15 cellular contexts compared by ENCODE assay signal in the genomic region with DNA sequence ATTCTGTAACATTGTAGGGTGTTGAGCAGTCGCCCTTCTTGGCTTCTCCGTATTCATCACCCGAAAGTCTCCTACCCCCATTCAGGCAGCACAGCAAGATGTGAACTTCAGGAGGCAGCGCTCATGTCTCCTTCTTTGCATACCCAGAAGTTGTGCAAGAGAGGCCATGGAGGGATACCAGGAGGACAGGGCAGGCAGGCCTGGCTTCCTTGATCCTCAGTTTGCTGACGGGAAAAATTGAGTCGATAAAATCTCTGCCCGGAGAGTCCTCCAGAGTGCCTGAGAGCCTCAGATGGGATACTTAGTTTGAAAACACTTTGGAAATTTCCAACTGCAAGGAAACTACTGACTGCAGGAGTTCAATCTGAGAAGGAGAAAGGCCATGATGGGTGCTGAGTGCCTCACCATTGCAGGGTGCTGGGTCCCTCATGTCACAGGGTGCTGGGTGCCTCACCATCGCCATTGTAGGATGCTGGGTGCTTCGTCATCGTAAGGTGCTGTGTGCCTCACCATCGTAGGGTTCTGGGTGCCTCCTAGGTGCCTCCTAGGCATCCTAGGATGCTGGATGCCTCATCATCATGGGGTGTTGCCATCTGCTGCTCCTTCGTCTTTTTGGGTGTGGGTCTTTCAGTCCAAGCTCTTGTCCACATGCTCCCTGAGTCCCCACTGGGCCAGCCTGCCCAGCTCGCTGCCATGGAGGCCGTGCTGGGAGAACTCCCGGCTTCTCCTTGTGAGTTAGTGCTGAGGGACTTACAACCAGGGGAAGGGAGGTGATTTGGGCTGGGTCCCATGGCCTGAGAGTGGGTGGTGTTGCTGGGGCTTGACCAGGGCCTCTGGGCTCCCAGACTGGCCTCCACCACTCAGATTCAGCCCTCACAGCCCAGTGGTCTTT.
DNase-seq lines count a peak whose midpoint lies in the region; ATAC-seq and TF ChIP-seq lines count a peak whose summit lies in the region.
"Had no signal": no experiment of that assay in that cellular context is flagged by ENCODE, and none has a peak within 500 bp of the region (broad histone marks: within the 10 kb centered on the region; RNA-seq: fewer than 3 reads in every experiment).

No MANE protein-coding gene starts in this region.

- H3K4me3 Mint-ChIP-seq in H9 (no peak overlapping the region), progenitor cell of endocrine pancreas (ENCODE audit: low read depth) (no peak overlapping the region)
- H3K4me3 Mint-ChIP-seq: B cell; CD8-positive, alpha-beta T cell had no signal

- no peaks in the 10 kb centered on the region for H4K20me1 ChIP-seq in H9 (ENCODE audit: control insufficient read depth, insufficient read depth, insufficient read length)
- H4K20me1 ChIP-seq: BLaER1 treated with 17β-estradiol and CSF1 and Interleukin-3, amounts not matched to agents 10 nM and 100 nM had no signal

- H2AFZ ChIP-seq in H9 (ENCODE audit: low read length): no peak overlapping the region

- no peak overlapping the region for H2BK12ac ChIP-seq in H9 (ENCODE audit: insufficient read length, low read depth, low read length)

- no peak overlapping the region for H2BK20ac ChIP-seq in H9 (ENCODE audit: low read depth, low read length, poor library complexity, severe bottlenecking)

- no peaks in the 10 kb centered on the region for H3K4me1 Mint-ChIP-seq in H9
- peaks cover 2% of the 10 kb centered on the region for H3K4me1 Mint-ChIP-seq in progenitor cell of endocrine pancreas (ENCODE audit: low read depth)
- H3K4me1 Mint-ChIP-seq: B cell had no signal

- H3K18ac ChIP-seq in H9 (ENCODE audit: insufficient read length, low read depth, low read length): no peak overlapping the region

- no peak for ATAC-seq in HG02610 (IDR thresholded peaks at IDR 0.05; ENCODE audit: unreplicated experiment)
- ATAC-seq in left cardiac atrium: no peak
- ATAC-seq: CD8-positive, alpha-beta T cell had no signal

- H3K23me2 ChIP-seq in H9 (ENCODE audit: insufficient read length, low read depth, low read length, poor library complexity, severe bottlenecking): no peaks in the 10 kb centered on the region

- no peak overlapping the region for H3K4me2 ChIP-seq in H9 (ENCODE audit: insufficient read depth, insufficient read length, low read length)
- H3K4me2 ChIP-seq: BLaER1 treated with 17β-estradiol and CSF1 and Interleukin-3, amounts not matched to agents 10 nM and 100 nM had no signal

- H3T11ph ChIP-seq in H9 (ENCODE audit: low read length): no peak overlapping the region

- no peak overlapping the region for H2BK120ac ChIP-seq in H9 (ENCODE audit: low read depth, low read length, poor library complexity, severe bottlenecking)

- no peaks in the 10 kb centered on the region for H3K27me3 ChIP-seq in H9 (ENCODE audit: insufficient read depth, low read length)
- H3K27me3 ChIP-seq: BLaER1 treated with 17β-estradiol and CSF1 and Interleukin-3, amounts not matched to agents 10 nM and 100 nM had no signal

- no peak overlapping the region for H3K9ac ChIP-seq in H9 (ENCODE audit: extremely low read depth, insufficient read length, low read length)
- H3K9ac ChIP-seq: BLaER1 treated with 17β-estradiol and CSF1 and Interleukin-3, amounts not matched to agents 10 nM and 100 nM had no signal

- peak; percentile 6 for DNase-seq in H9
- DNase-seq in coronary artery (ENCODE audit: low spot score): peak; percentile 43
- DNase-seq in islet precursor cell: peak; percentile 30
- DNase-seq in progenitor cell of endocrine pancreas (ENCODE audit: low spot score, unreplicated experiment): no peak
- DNase-seq in left cardiac atrium: no peak
- no peak for DNase-seq in NCI-H524 treated with DMSO at 0.1 percent for 48 hours (lab: John Stamatoyannopoulos, UW)
- DNase-seq: 8988T; Calu3; CD8-positive, alpha-beta T cell; GF-D8; GOT3 had no signal

- no peaks in the 10 kb centered on the region for H3K79me1 ChIP-seq in H9 (ENCODE audit: insufficient read depth, low read depth, low read length, poor library complexity, severe bottlenecking)

- H3K4me1 ChIP-seq in H9 (ENCODE audit: insufficient read depth, low read length): no peaks in the 10 kb centered on the region
- H3K4me1 ChIP-seq: BLaER1 treated with 17β-estradiol and CSF1 and Interleukin-3, amounts not matched to agents 10 nM and 100 nM; HAP-1 had no signal

- H2BK5ac ChIP-seq in H9 (ENCODE audit: insufficient read length, low read length): no peak overlapping the region

- no peak overlapping the region for H4K91ac ChIP-seq in H9 (ENCODE audit: insufficient read length, low read depth, low read length)

- H3K14ac ChIP-seq in H9 (ENCODE audit: insufficient read depth, low read length): no peak overlapping the region; the same call in 1 of the 2 replicates

- no peak overlapping the region for H4K5ac ChIP-seq in H9 (ENCODE audit: insufficient read length, low read depth, low read length)

- no peaks in the 10 kb centered on the region for H3K9me3 ChIP-seq in H9 (ENCODE audit: control insufficient read depth, low read depth, low read length)
- H3K9me3 ChIP-seq: HAP-1 had no signal

- H3K9me3 Mint-ChIP-seq in H9 (peaks cover 0 to 7% of the 10 kb centered on the region in 2 experiments; a peak in 3 of 5 replicates), progenitor cell of endocrine pancreas (ENCODE audit: low read depth) (peaks cover 5% of the 10 kb centered on the region)

- H3K4me3 ChIP-seq in coronary artery: no peak overlapping the region
- H3K4me3 ChIP-seq: BLaER1 treated with 17β-estradiol and CSF1 and Interleukin-3, amounts not matched to agents 10 nM and 100 nM; HAP-1 had no signal

- H2AK5ac ChIP-seq in H9 (ENCODE audit: insufficient read length, low read length): no peak overlapping the region

- no peak for TF ChIP-seq CTCF in H9 (conservative IDR thresholded peaks at IDR 0.05)
- no peak for TF ChIP-seq CTCF in coronary artery (IDR thresholded peaks at IDR 0.05)
- no peak for TF ChIP-seq CTCF in progenitor cell of endocrine pancreas (IDR thresholded peaks at IDR 0.05; ENCODE audit: unreplicated experiment)

- H3K56ac ChIP-seq in H9 (ENCODE audit: insufficient read length, low read depth, low read length): no peak overlapping the region

- peaks cover 0 to 5% (median 0%) of the 10 kb centered on the region in 3 experiments; a peak in 2 of 7 replicates for H3K36me3 Mint-ChIP-seq in H9 (ENCODE audit: insufficient read depth in 1 of 3, low read depth in 3 of 3)
- H3K36me3 Mint-ChIP-seq in progenitor cell of endocrine pancreas (ENCODE audit: insufficient read depth): no peaks in the 10 kb centered on the region
- H3K36me3 Mint-ChIP-seq: CD8-positive, alpha-beta T cell had no signal

- no peak overlapping the region for H3K23ac ChIP-seq in H9 (ENCODE audit: insufficient read length, low read depth, low read length)

- no peaks in the 10 kb centered on the region for H3K79me2 ChIP-seq in H9 (ENCODE audit: insufficient read depth, low read length)

- H2BK15ac ChIP-seq in H9 (ENCODE audit: low read depth, low read length): no peak overlapping the region

- H3K4ac ChIP-seq in H9 (ENCODE audit: low read depth, low read length): no peak overlapping the region

- H4K8ac ChIP-seq in H9 (replicated peaks; ENCODE audit: insufficient read length, low read depth, low read length): no peak overlapping the region

- H3K27ac Mint-ChIP-seq in H9: no peak overlapping the region
- H3K27ac Mint-ChIP-seq in progenitor cell of endocrine pancreas: peak overlapping the region; percentile 37
- H3K27ac Mint-ChIP-seq: B cell; CD8-positive, alpha-beta T cell had no signal

- WGBS in H9 (ENCODE audit: extremely low coverage, insufficient read length, low lambda C conversion rate): no CpG with 5 or more reads among the region's 15 CpGs

- H3K27me3 Mint-ChIP-seq in H9 (ENCODE audit: low read depth) (no peaks in the 10 kb centered on the region; the same call in 1 of the 2 replicates), progenitor cell of endocrine pancreas (peaks cover 54% of the 10 kb centered on the region)

- intact Hi-C loops in left cardiac atrium (cut with DNase I): no loop called here

- H3K27ac ChIP-seq in H9 (ENCODE audit: insufficient read length, low read depth, low read length) (no peak overlapping the region), coronary artery (no peak overlapping the region)
- H3K27ac ChIP-seq: BLaER1 treated with 17β-estradiol and CSF1 and Interleukin-3, amounts not matched to agents 10 nM and 100 nM had no signal

Comparison
In these comparisons a context has a peak if more than half of its experiments do, and no peak if none do; other contexts are left out.
1. DNase-seq: peak in H9 (single experiment), coronary artery (single experiment) and islet precursor cell (single experiment); none in progenitor cell of endocrine pancreas (single experiment), left cardiac atrium (single experiment) and NCI-H524 treated with DMSO at 0.1 percent for 48 hours (single experiment).